Comparison of ENCODE assay signal across 18 cellular contexts in genomic region chr4:7183161-7183560, GRCh38. TPM values are rescaled to one million over a fixed set of nuclear protein-coding genes. Genes with fewer than 3 reads are reported as not detected.
DNase-seq lines count a peak whose midpoint lies in the region; ATAC-seq and TF ChIP-seq lines count a peak whose summit lies in the region.
"Had no signal": no experiment of that assay in that cellular context is flagged by ENCODE, and none has a peak within 500 bp of the region (broad histone marks: within the 10 kb centered on the region; RNA-seq: fewer than 3 reads in every experiment).

No MANE protein-coding gene starts in this region.

- H3K4me2 ChIP-seq in GM23338: no peak overlapping the region
- H3K4me2 ChIP-seq: SK-N-SH had no signal

- no peaks in the 10 kb centered on the region for H3K4me1 ChIP-seq in GM23338 (ENCODE audit: insufficient read depth)
- H3K4me1 ChIP-seq: foreskin keratinocyte had no signal

- H3K27ac Mint-ChIP-seq in activated naive CD4-positive, alpha-beta T cell treated with anti-CD3 and anti-CD28 coated beads, Interleukin-2, amount 50 U/mL, for 72 hours: peak overlapping the region in 1 of 2 donors; percentile 46
- H3K27ac Mint-ChIP-seq in immature natural killer cell (peak overlapping the region in 3 of 6 donors; percentile 18 to 31 (median 29)), GM23338 (no peak overlapping the region)
- H3K27ac Mint-ChIP-seq: activated naive CD4-positive, alpha-beta T cell treated with anti-CD3 and anti-CD28 coated beads, Interleukin-2, amount 50 U/mL, for 24 hours; dendritic cell treated with granulocyte-macrophage colony-stimulating factor and Interleukin-4, amounts not matched to agents 40 ng/mL and 50 ng/mL, for 4 days had no signal

- no peaks in the 10 kb centered on the region for H3K79me2 ChIP-seq in GM23338 (replicated peaks; ENCODE audit: insufficient read depth)

- H3K4me1 Mint-ChIP-seq in immature natural killer cell (peaks cover 13 to 14% of the 10 kb centered on the region in 2 donors), GM23338 (no peaks in the 10 kb centered on the region)
- H3K4me1 Mint-ChIP-seq: activated naive CD4-positive, alpha-beta T cell treated with anti-CD3 and anti-CD28 coated beads, Interleukin-2, amount 50 U/mL, for 24 hours had no signal

- H3K27ac ChIP-seq in GM23338 (ENCODE audit: low read depth) (no peak overlapping the region), caudate nucleus (ENCODE audit: low read depth, low read length) (no peak overlapping the region)
- H3K27ac ChIP-seq: brain microvascular endothelial cell, epithelial cell of prostate, foreskin keratinocyte, neutrophil had no signal

- H3K9me2 ChIP-seq in GM23338 (ENCODE audit: insufficient read depth): no peaks in the 10 kb centered on the region
- H3K9me2 ChIP-seq: SK-N-SH had no signal

- no peaks in the 10 kb centered on the region for H3K27me3 ChIP-seq in GM23338 (ENCODE audit: insufficient read depth)

- H3K36me3 Mint-ChIP-seq in activated naive CD4-positive, alpha-beta T cell treated with anti-CD3 and anti-CD28 coated beads, Interleukin-2, amount 50 U/mL, for 72 hours: peaks cover 9 to 15% of the 10 kb centered on the region in 2 donors
- H3K36me3 Mint-ChIP-seq in immature natural killer cell: peaks cover 6 to 7% (median 6%) of the 10 kb centered on the region in 3 donors
- H3K36me3 Mint-ChIP-seq in GM23338 (ENCODE audit: low read depth): no peaks in the 10 kb centered on the region; the same call in 2 of the 3 replicates

- peaks cover 7 to 16% of the 10 kb centered on the region in 2 donors for H3K9me3 Mint-ChIP-seq in activated naive CD4-positive, alpha-beta T cell treated with anti-CD3 and anti-CD28 coated beads, Interleukin-2, amount 50 U/mL, for 72 hours
- H3K9me3 Mint-ChIP-seq in immature natural killer cell (peaks cover 0 to 9% (median 8%) of the 10 kb centered on the region in 6 donors), GM23338 (peaks cover 12% of the 10 kb centered on the region; the same call in 2 of the 3 replicates)

- peak; percentile 98 to 100 for ATAC-seq in activated naive CD4-positive, alpha-beta T cell treated with anti-CD3 and anti-CD28 coated beads, Interleukin-2, amount 50 U/mL, for 72 hours
- peak; percentile 92 for ATAC-seq in stimulated activated naive CD8-positive, alpha-beta T cell treated with anti-CD3 and anti-CD28 coated beads, Interleukin-15, Interleukin-2, amounts not matched to agents 100 U/mL and 50 U/mL, for 24 hours
- no peak for ATAC-seq in GM23338
- ATAC-seq: foreskin keratinocyte, HepG2 had no signal

- H2AFZ ChIP-seq in GM23338: no peak overlapping the region

- no peak for TF ChIP-seq CTCF in GM23338 (conservative IDR thresholded peaks at IDR 0.05; ENCODE audit: low read depth in 2 of 2)

- peak in 1 of 2 donors; percentile 39 for DNase-seq in activated naive CD4-positive, alpha-beta T cell treated with anti-CD3 and anti-CD28 coated beads, Interleukin-2, amount 50 U/mL, for 72 hours (ENCODE audit: low spot score in 2 of 2)
- DNase-seq in activated naive CD4-positive, alpha-beta T cell treated with anti-CD3 and anti-CD28 coated beads, Interleukin-2, amount 50 U/mL, for 16 hours: no peak
- DNase-seq in activated CD4-positive, CD25-positive, alpha-beta regulatory T cell treated with anti-CD3 and anti-CD28 coated beads, Interleukin-2, amount 50 U/mL, for 72 hours: peak; percentile 11
- DNase-seq in immature natural killer cell: peak; percentile 6 to 28 (median 15)
- DNase-seq in stimulated activated naive CD8-positive, alpha-beta T cell treated with anti-CD3 and anti-CD28 coated beads, Interleukin-15, Interleukin-2, amounts not matched to agents 100 U/mL and 50 U/mL, for 24 hours: peak; percentile 21
- DNase-seq in DMS 273 (lab: John Stamatoyannopoulos, UW; ENCODE audit: unreplicated experiment): no peak
- no peak for DNase-seq in GM23338 (ENCODE audit: low spot score)
- no peak for DNase-seq in caudate nucleus (lab: John Stamatoyannopoulos, UW)
- DNase-seq: brain microvascular endothelial cell, foreskin keratinocyte, NCI-H1436 treated with DMSO at 0.1 percent for 48 hours, NCI-H446, SK-N-SH had no signal

- H4K20me1 ChIP-seq in GM23338 (replicated peaks; ENCODE audit: insufficient read depth): no peaks in the 10 kb centered on the region

- no peaks in the 10 kb centered on the region for H3F3A ChIP-seq in GM23338 (replicated peaks; ENCODE audit: low read depth)

- no peaks in the 10 kb centered on the region for H3K36me3 ChIP-seq in GM23338 (ENCODE audit: insufficient read depth)
- H3K36me3 ChIP-seq: brain microvascular endothelial cell, neutrophil had no signal

- H3K4me3 Mint-ChIP-seq in immature natural killer cell (peak overlapping the region in 3 of 5 donors; percentile 1 to 54 (median 7)), GM23338 (no peak overlapping the region)
- H3K4me3 Mint-ChIP-seq: activated naive CD4-positive, alpha-beta T cell treated with anti-CD3 and anti-CD28 coated beads, Interleukin-2, amount 50 U/mL, for 24 hours; dendritic cell treated with granulocyte-macrophage colony-stimulating factor and Interleukin-4, amounts not matched to agents 40 ng/mL and 50 ng/mL, for 4 days had no signal

- H3K4me3 ChIP-seq in GM23338: no peak overlapping the region

- H3K27me3 Mint-ChIP-seq in immature natural killer cell (ENCODE audit: low read depth in 3 of 3) (peaks cover 6 to 10% (median 7%) of the 10 kb centered on the region in 3 donors), GM23338 (ENCODE audit: insufficient read depth, low read depth, poor library complexity) (peaks cover 11% of the 10 kb centered on the region)

TF ChIP-seq in GM23338, 12 proteins besides CTCF, POLR2A, EP300 and RAD21:
- no peak for TF ChIP-seq ZNF331 (CRISPR knock-in tag; IDR thresholded peaks at IDR 0.05; ENCODE audit: low read depth)
- no peak for TF ChIP-seq JUNB (IDR thresholded peaks at IDR 0.05; ENCODE audit: unreplicated experiment)
- TF ChIP-seq REST (IDR thresholded peaks at IDR 0.05; ENCODE audit: unreplicated experiment): no peak
- TF ChIP-seq EZH2phosphoT487 (IDR thresholded peaks at IDR 0.05; ENCODE audit: unreplicated experiment): no peak
- no peak for TF ChIP-seq NANOG (IDR thresholded peaks at IDR 0.05; ENCODE audit: borderline replicate concordance)
- no peak for TF ChIP-seq ETS1 (IDR thresholded peaks at IDR 0.05)
TF ChIP-seq in GM23338: peak in this region for 0.

RNA-seq across cellular contexts. Expression of gene SORCS2, which starts 9.2 kb away (rescaled TPM):
- under 1 TPM in 1 of 2 donors, not detected in 1; 0.25 TPM for total RNA-seq in activated naive CD4-positive, alpha-beta T cell treated with anti-CD3 and anti-CD28 coated beads, Interleukin-2, amount 50 U/mL, for 72 hours
- polyA plus RNA-seq in immature natural killer cell (under 1 TPM in 2 of 3 donors, not detected in 1; 0.04 to 0.16 TPM), GM23338 (2016; fragmentation: Nextera tagmentation; extraction: Ambion mirVana) (0.30 and 0.47 TPM in 2 replicates)
- 2.4 and 8.3 TPM in 2 replicates for total RNA-seq in GM23338 (2014; rRNA removed; shearing (Covaris generic))

Comparison
In these comparisons a context has a peak if more than half of its experiments do, and no peak if none do; other contexts are left out.
1. DNase-seq: peak in activated CD4-positive, CD25-positive, alpha-beta regulatory T cell treated with anti-CD3 and anti-CD28 coated beads, Interleukin-2, amount 50 U/mL, for 72 hours (single experiment), immature natural killer cell (3 of 3) and stimulated activated naive CD8-positive, alpha-beta T cell treated with anti-CD3 and anti-CD28 coated beads, Interleukin-15, Interleukin-2, amounts not matched to agents 100 U/mL and 50 U/mL, for 24 hours (single experiment); none in activated naive CD4-positive, alpha-beta T cell treated with anti-CD3 and anti-CD28 coated beads, Interleukin-2, amount 50 U/mL, for 16 hours (single experiment), DMS 273 (single experiment), GM23338 (single experiment) and caudate nucleus (0 of 61).